Comparison of ENCODE assay signal across 8 cellular contexts in genomic region chr14:76955575-76956252, GRCh38.
DNase-seq lines count a peak whose midpoint lies in the region; ATAC-seq and TF ChIP-seq lines count a peak whose summit lies in the region.

No MANE protein-coding gene starts in this region.

- H3K9me3 ChIP-seq in HUES6 (ENCODE audit: control insufficient read depth, insufficient read depth, low read depth, low read length) (no peaks in the 10 kb centered on the region), lower lobe of right lung (no peaks in the 10 kb centered on the region)

- H3K36me3 ChIP-seq in HUES6 (ENCODE audit: control insufficient read depth, insufficient read depth, low read length): no peaks in the 10 kb centered on the region
- H3K36me3 ChIP-seq in lower lobe of right lung: no peaks in the 10 kb centered on the region

- intact Hi-C loops in lower lobe of right lung (cut with DNase I): no loop called here

- peaks cover 62% of the 10 kb centered on the region for H3K4me1 ChIP-seq in HUES6 (ENCODE audit: control insufficient read depth, insufficient read depth, low read length)
- H3K4me1 ChIP-seq in lower lobe of right lung: peaks cover 55% of the 10 kb centered on the region

- TF ChIP-seq CTCF in lower lobe of right lung (IDR thresholded peaks at IDR 0.05): no peak

- ATAC-seq in GM19025 (IDR thresholded peaks at IDR 0.05; ENCODE audit: low read depth, unreplicated experiment): peak; percentile 35
- peak; percentile 13 to 35 for ATAC-seq in lower lobe of right lung

- H3K9ac ChIP-seq in HUES6 (ENCODE audit: low read length): peak overlapping the region; percentile 90

- H3K27ac ChIP-seq in HUES6 (ENCODE audit: low read depth, low read length) (peak overlapping the region; percentile 83), caudate nucleus (ENCODE audit: low read depth, low read length) (peak overlapping the region; percentile 93), lower lobe of right lung (peak overlapping the region; percentile 91)

- DNase-seq in AG08396 (ENCODE audit: low spot score) (peak; percentile 36), T-helper 22 cell (ENCODE audit: low read depth) (peak; percentile 68), caudate nucleus (lab: John Stamatoyannopoulos, UW) (peak in 10 of 61 donors; percentile 11 to 68 (median 54)), lower lobe of right lung (no peak), 8988T (no peak)
- peak; percentile 22 to 43 for DNase-seq in stimulated activated CD8-positive, alpha-beta memory T cell treated with anti-CD3 and anti-CD28 coated beads, Interleukin-15, amount 100 ng/mL, for 4 hours (ENCODE audit: low read depth in 2 of 2)

- H3K27me3 ChIP-seq in HUES6 (ENCODE audit: control insufficient read depth, insufficient read depth, low read length) (no peaks in the 10 kb centered on the region), lower lobe of right lung (ENCODE audit: low read depth) (no peaks in the 10 kb centered on the region)

- H3K4me3 ChIP-seq in HUES6 (ENCODE audit: low read depth, low read length) (peak overlapping the region; percentile 40; the same call in 1 of the 2 replicates), lower lobe of right lung (peak overlapping the region; percentile 52)

Comparison
In these comparisons a context has a peak if more than half of its experiments do, and no peak if none do; other contexts are left out.
1. DNase-seq: peak in AG08396 (single experiment), T-helper 22 cell (single experiment) and stimulated activated CD8-positive, alpha-beta memory T cell treated with anti-CD3 and anti-CD28 coated beads, Interleukin-15, amount 100 ng/mL, for 4 hours (2 of 2); none in lower lobe of right lung (single experiment) and 8988T (single experiment).
2. Peak in every context shown above with its lines, with median percentiles within 50 percentile points of each other: H3K27ac ChIP-seq.